Comparison of ENCODE assay signal across 8 cellular contexts in the genomic region with DNA sequence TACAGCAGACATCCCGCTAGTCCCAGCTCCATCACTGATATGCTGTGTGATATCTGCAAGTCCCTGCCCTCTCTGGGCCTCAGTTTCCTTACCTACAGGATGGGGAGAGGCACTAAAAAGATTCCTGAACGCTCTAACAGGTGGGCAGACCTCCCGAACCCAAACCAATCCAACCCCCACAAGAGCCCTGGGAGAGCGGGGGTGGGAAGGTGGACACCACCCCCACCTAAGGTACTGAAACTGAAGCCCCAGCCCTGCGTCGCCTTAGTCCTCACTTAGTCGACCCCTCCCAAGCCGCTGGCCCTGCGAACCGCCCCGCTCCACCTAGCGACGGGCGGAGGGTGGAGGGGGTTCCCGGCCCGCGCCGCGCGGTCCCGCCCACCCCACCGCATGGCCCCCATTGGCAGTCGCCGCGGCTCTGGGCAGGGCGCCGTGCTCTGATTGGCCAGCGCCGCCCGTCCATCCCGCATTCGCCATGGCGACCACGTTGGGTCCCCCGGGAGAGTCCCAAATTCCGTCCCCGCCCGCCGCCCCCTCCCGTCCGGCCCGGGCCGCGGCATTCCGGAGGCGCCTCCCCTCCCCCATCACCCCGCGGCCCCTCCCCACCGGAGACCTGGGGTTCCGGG. TPM values are rescaled to one million over a fixed set of nuclear protein-coding genes. Genes with fewer than 3 reads are reported as not detected.
A peak's percentile ranks its signal among the peaks of the same experiment; 100 is the strongest.
DNase-seq lines count a peak whose midpoint lies in the region; ATAC-seq, FAIRE-seq and TF ChIP-seq lines count a peak whose summit lies in the region.

No MANE protein-coding gene starts in this region.

- H3K4me1 ChIP-seq in HUES6 (ENCODE audit: control insufficient read depth, insufficient read depth, low read length): peaks cover 56% of the 10 kb centered on the region

- H3K27me3 ChIP-seq in HUES6 (ENCODE audit: control insufficient read depth, insufficient read depth, low read length): peaks cover 20% of the 10 kb centered on the region; the same call in 1 of the 2 replicates

- intact Hi-C loops in activated T-helper 2 cell treated with anti-CD3 and anti-CD28 coated beads, Interferon-gamma antibody, Interleukin-2, Interleukin-4, amounts not matched to agents 10 μg/mL and 5 μg/mL and 100 μg/mL, durations not matched to agents 14 hours and 24 hours and 36 hours (cut with micrococcal nuclease): loop anchor here (2.0 to 5.0 kb wide), 2 partner anchors 73 to 233 kb away; no protein-coding TSS in a partner anchor

- peaks cover 63% of the 10 kb centered on the region for H3K4me1 Mint-ChIP-seq in activated T-helper 2 cell treated with anti-CD3 and anti-CD28 coated beads, Interferon-gamma antibody, Interleukin-2, Interleukin-4, amounts not matched to agents 10 μg/mL and 5 μg/mL and 100 μg/mL, durations not matched to agents 14 hours and 24 hours and 36 hours (ENCODE audit: low read depth)
- peaks cover 63% of the 10 kb centered on the region for H3K4me1 Mint-ChIP-seq in nephron progenitor cell

- peak overlapping the region; percentile 92 for H3K27ac ChIP-seq in HUES6 (ENCODE audit: low read depth, low read length)

- H3K9me3 Mint-ChIP-seq in activated T-helper 2 cell treated with anti-CD3 and anti-CD28 coated beads, Interferon-gamma antibody, Interleukin-2, Interleukin-4, amounts not matched to agents 10 μg/mL and 5 μg/mL and 100 μg/mL, durations not matched to agents 14 hours and 24 hours and 36 hours: no peaks in the 10 kb centered on the region
- no peaks in the 10 kb centered on the region for H3K9me3 Mint-ChIP-seq in nephron progenitor cell

- H3K27me3 Mint-ChIP-seq in activated T-helper 2 cell treated with anti-CD3 and anti-CD28 coated beads, Interferon-gamma antibody, Interleukin-2, Interleukin-4, amounts not matched to agents 10 μg/mL and 5 μg/mL and 100 μg/mL, durations not matched to agents 14 hours and 24 hours and 36 hours (ENCODE audit: low read depth): no peaks in the 10 kb centered on the region
- H3K27me3 Mint-ChIP-seq in nephron progenitor cell (ENCODE audit: low read depth, poor library complexity): peaks cover 24% of the 10 kb centered on the region

- ATAC-seq in GM21447 (IDR thresholded peaks at IDR 0.05; ENCODE audit: unreplicated experiment): peak; percentile 44

- H3K36me3 Mint-ChIP-seq in activated T-helper 2 cell treated with anti-CD3 and anti-CD28 coated beads, Interferon-gamma antibody, Interleukin-2, Interleukin-4, amounts not matched to agents 10 μg/mL and 5 μg/mL and 100 μg/mL, durations not matched to agents 14 hours and 24 hours and 36 hours (ENCODE audit: low read depth): no peaks in the 10 kb centered on the region
- no peaks in the 10 kb centered on the region for H3K36me3 Mint-ChIP-seq in nephron progenitor cell (ENCODE audit: low read depth)

- peak overlapping the region; percentile 68 for H3K4me3 ChIP-seq in HUES6 (ENCODE audit: low read depth, low read length)
- H3K4me3 ChIP-seq in fibroblast of the aortic adventitia (ENCODE audit: low read depth, low read length): peak overlapping the region; percentile 88

- H3K4me3 Mint-ChIP-seq in activated T-helper 2 cell treated with anti-CD3 and anti-CD28 coated beads, Interferon-gamma antibody, Interleukin-2, Interleukin-4, amounts not matched to agents 10 μg/mL and 5 μg/mL and 100 μg/mL, durations not matched to agents 14 hours and 24 hours and 36 hours (ENCODE audit: low read depth): peak overlapping the region; percentile 79
- peak overlapping the region; percentile 86 for H3K4me3 Mint-ChIP-seq in nephron progenitor cell

- TF ChIP-seq CTCF in D721Med (IDR thresholded peaks at IDR 0.05; ENCODE audit: insufficient read depth, missing control alignments) (no peak), fibroblast of the aortic adventitia (IDR thresholded peaks at IDR 0.05; ENCODE audit: insufficient read depth, low read length) (peak; percentile 31), nephron progenitor cell (IDR thresholded peaks at IDR 0.05) (no peak)

- no peaks in the 10 kb centered on the region for H3K9me3 ChIP-seq in HUES6 (ENCODE audit: control insufficient read depth, insufficient read depth, low read depth, low read length)

- no peaks in the 10 kb centered on the region for H3K36me3 ChIP-seq in HUES6 (ENCODE audit: control insufficient read depth, insufficient read depth, low read length)

- DNase-seq in D721Med (ENCODE audit: insufficient read length, low spot score): peak; percentile 86
- DNase-seq in RPMI7951 (ENCODE audit: low read depth): peak; percentile 85
- peak; percentile 89 for DNase-seq in activated T-helper 2 cell treated with anti-CD3 and anti-CD28 coated beads, Interferon-gamma antibody, Interleukin-2, Interleukin-4, amounts not matched to agents 10 μg/mL and 5 μg/mL and 100 μg/mL, durations not matched to agents 14 hours and 24 hours and 36 hours (ENCODE audit: low spot score)
- DNase-seq in fibroblast of the aortic adventitia (ENCODE audit: low read depth): peak; percentile 90
- DNase-seq in nephron progenitor cell: peak; percentile 96
- DNase-seq in stimulated activated naive CD4-positive, alpha-beta T cell treated with Interleukin-2 at 50 U/mL for 16 hours (lab: John Stamatoyannopoulos, UW): peak; percentile 93

- H3K27ac Mint-ChIP-seq in activated T-helper 2 cell treated with anti-CD3 and anti-CD28 coated beads, Interferon-gamma antibody, Interleukin-2, Interleukin-4, amounts not matched to agents 10 μg/mL and 5 μg/mL and 100 μg/mL, durations not matched to agents 14 hours and 24 hours and 36 hours: peak overlapping the region; percentile 82
- no peak overlapping the region for H3K27ac Mint-ChIP-seq in nephron progenitor cell

- H3K9ac ChIP-seq in HUES6 (ENCODE audit: low read length): peak overlapping the region; percentile 83

- no peak for FAIRE-seq in D721Med (lab: Jason Lieb, UNC)

RNA-seq across cellular contexts. Expression of gene CCDC102A, which starts 0.6 kb away (rescaled TPM):
- 11.3 and 13.3 TPM in 2 replicates for total RNA-seq in RPMI7951 (2014; rRNA removed; shearing (Covaris generic))
- 6.3 and 6.8 TPM in 2 replicates for total RNA-seq in activated T-helper 2 cell treated with anti-CD3 and anti-CD28 coated beads, Interferon-gamma antibody, Interleukin-2, Interleukin-4, amounts not matched to agents 10 μg/mL and 5 μg/mL and 100 μg/mL, durations not matched to agents 14 hours and 24 hours and 36 hours
- total RNA-seq in fibroblast of the aortic adventitia (ENCODE audit: low replicate concordance): 9.9 and 30.7 TPM in 2 replicates

RNA-seq across cellular contexts. Expression of gene ADGRG5, which starts 6.7 kb away (rescaled TPM):
- 0.24 TPM in 1 of 2 replicates, not detected in the other for total RNA-seq in RPMI7951 (2014; rRNA removed; shearing (Covaris generic))
- total RNA-seq in activated T-helper 2 cell treated with anti-CD3 and anti-CD28 coated beads, Interferon-gamma antibody, Interleukin-2, Interleukin-4, amounts not matched to agents 10 μg/mL and 5 μg/mL and 100 μg/mL, durations not matched to agents 14 hours and 24 hours and 36 hours: 2.1 and 2.8 TPM in 2 replicates
- not detected in 2 replicates for total RNA-seq in fibroblast of the aortic adventitia (ENCODE audit: low replicate concordance)

RNA-seq across cellular contexts. Expression of gene DOK4, which starts 49.5 kb away (rescaled TPM):
- 16.4 and 17.9 TPM in 2 replicates for total RNA-seq in RPMI7951 (2014; rRNA removed; shearing (Covaris generic))
- total RNA-seq in activated T-helper 2 cell treated with anti-CD3 and anti-CD28 coated beads, Interferon-gamma antibody, Interleukin-2, Interleukin-4, amounts not matched to agents 10 μg/mL and 5 μg/mL and 100 μg/mL, durations not matched to agents 14 hours and 24 hours and 36 hours: 5.7 and 6.6 TPM in 2 replicates
- total RNA-seq in fibroblast of the aortic adventitia (ENCODE audit: low replicate concordance): 19.5 and 29.6 TPM in 2 replicates

Comparison
In these comparisons a context has a peak if more than half of its experiments do, and no peak if none do; other contexts are left out.
1. Peak in every context shown above with its lines: DNase-seq, ATAC-seq, H3K4me3 ChIP-seq and H3K27ac ChIP-seq.